ENCODE assay signal across 8 cellular contexts in the genomic region with DNA sequence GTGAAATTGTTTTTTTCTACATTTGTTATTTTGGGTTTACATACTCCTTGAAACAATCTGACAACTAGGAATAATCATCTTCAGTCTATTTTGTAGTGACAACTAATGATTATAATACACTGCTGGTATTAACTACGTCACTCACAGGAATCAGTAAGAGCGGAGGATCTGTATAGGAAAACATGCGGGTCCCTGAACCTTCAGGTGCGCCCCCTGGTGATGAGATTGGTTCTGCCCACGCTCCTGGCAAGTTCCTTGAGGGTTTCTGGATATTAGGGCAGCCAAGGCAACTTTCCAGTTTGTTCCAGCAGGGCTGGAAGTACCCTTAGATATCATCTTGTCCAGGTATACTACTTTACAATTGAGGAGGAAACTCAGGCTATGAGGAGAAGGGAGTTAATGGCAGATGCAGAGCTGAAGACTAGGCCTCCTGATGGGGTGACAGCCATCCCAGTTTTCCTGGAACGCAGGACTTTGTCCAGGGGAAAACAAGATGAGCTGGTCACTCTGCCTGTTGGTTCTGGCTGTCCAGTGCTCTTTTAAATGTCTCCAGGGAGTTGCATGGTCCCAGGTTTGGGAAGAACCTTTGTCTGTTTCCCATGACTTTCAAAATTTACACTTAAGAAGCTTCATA.
DNase-seq lines count a peak whose midpoint lies in the region; ATAC-seq lines count a peak whose summit lies in the region.

No MANE protein-coding gene starts in this region.

- H3K9me3 Mint-ChIP-seq in effector memory CD8-positive, alpha-beta T cell, result no peaks in the 10 kb centered on the region

- H3K4me1 Mint-ChIP-seq in effector memory CD8-positive, alpha-beta T cell (ENCODE audit: low read depth in 2 of 2), result peaks cover 4 to 6% of the 10 kb centered on the region in 2 donors

- H3K4me3 Mint-ChIP-seq in effector memory CD8-positive, alpha-beta T cell, result no peak overlapping the region

- peak; percentile 69 for DNase-seq in COR-L47 (lab: John Stamatoyannopoulos, UW)
- peak; percentile 48 for DNase-seq in NOMO-1 treated with dmso at 0.1 percent for 144 hours (lab: John Stamatoyannopoulos, UW; ENCODE audit: unreplicated experiment)
- peak; percentile 88 for DNase-seq in activated CD8-positive, alpha-beta memory T cell treated with anti-CD3 and anti-CD28 coated beads for 24 hours
- peak; percentile 51 to 60 (median 59) for DNase-seq in effector memory CD8-positive, alpha-beta T cell
- DNase-seq in midbrain (lab: John Stamatoyannopoulos, UW), result peak; percentile 69
- peak; percentile 36 to 56 for DNase-seq in stimulated activated CD8-positive, alpha-beta memory T cell treated with anti-CD3 and anti-CD28 coated beads, Interleukin-4, amount 100 ng/mL, for 4 hours (ENCODE audit: low read depth in 2 of 2, low spot score in 1 of 2)

- peaks cover 3% of the 10 kb centered on the region for H3K36me3 Mint-ChIP-seq in effector memory CD8-positive, alpha-beta T cell (ENCODE audit: insufficient read depth)

- peak; percentile 49 for ATAC-seq in HG02798 (IDR thresholded peaks at IDR 0.05; ENCODE audit: poor library complexity, unreplicated experiment)
- ATAC-seq in effector memory CD8-positive, alpha-beta T cell (replicated peaks), result peak; percentile 71
- no peak for ATAC-seq in HG03139 (IDR thresholded peaks at IDR 0.05; ENCODE audit: unreplicated experiment)

- peaks cover 0 to 9% of the 10 kb centered on the region in 2 donors for H3K27me3 Mint-ChIP-seq in effector memory CD8-positive, alpha-beta T cell

- peak overlapping the region in 1 of 2 donors; percentile 67 for H3K27ac Mint-ChIP-seq in effector memory CD8-positive, alpha-beta T cell
